ENCODE assay signal across 19 cellular contexts in genomic region chr11:12457030-12457600, GRCh38.
DNase-seq lines count a peak whose midpoint lies in the region; ATAC-seq and TF ChIP-seq lines count a peak whose summit lies in the region.
"Had no signal": no experiment of that assay in that cellular context is flagged by ENCODE, and none has a peak within 500 bp of the region (broad histone marks: within the 10 kb centered on the region; RNA-seq: fewer than 3 reads in every experiment).

No MANE protein-coding gene starts in this region.

- no peaks in the 10 kb centered on the region for H3K9me3 Mint-ChIP-seq in activated T-cell treated with anti-CD3 and anti-CD28 coated beads, Interleukin-2, amount 50 U/mL, for 4 hours

- peaks cover 5% of the 10 kb centered on the region for H3K27me3 Mint-ChIP-seq in activated T-cell treated with anti-CD3 and anti-CD28 coated beads, Interleukin-2, amount 50 U/mL, for 4 hours (ENCODE audit: low read depth)

- no peak for TF ChIP-seq CTCF in fibroblast of the aortic adventitia (IDR thresholded peaks at IDR 0.05; ENCODE audit: insufficient read depth, low read length)

- H3K4me3 Mint-ChIP-seq in activated T-cell treated with anti-CD3 and anti-CD28 coated beads, Interleukin-2, amount 50 U/mL, for 4 hours = no peak overlapping the region
- H3K4me3 Mint-ChIP-seq: activated CD8-positive, alpha-beta memory T cell treated with anti-CD3 and anti-CD28 coated beads, Interleukin-2, amount 10 ng/mL, durations not matched to agents 7 days and 5 days had no signal

- H3K4me3 ChIP-seq in fibroblast of the aortic adventitia (ENCODE audit: low read depth, low read length) = no peak overlapping the region
- no peak overlapping the region for H3K4me3 ChIP-seq in rectal smooth muscle tissue (ENCODE audit: low read length)
- H3K4me3 ChIP-seq: heart left ventricle, Peyer's patch, prostate gland, thyroid gland had no signal

- no peaks in the 10 kb centered on the region for H3K4me1 Mint-ChIP-seq in activated T-cell treated with anti-CD3 and anti-CD28 coated beads, Interleukin-2, amount 50 U/mL, for 4 hours (ENCODE audit: low read depth)
- H3K4me1 Mint-ChIP-seq: activated CD8-positive, alpha-beta memory T cell treated with anti-CD3 and anti-CD28 coated beads, Interleukin-2, amount 10 ng/mL, durations not matched to agents 7 days and 5 days had no signal

- no peaks in the 10 kb centered on the region for H3K36me3 Mint-ChIP-seq in activated T-cell treated with anti-CD3 and anti-CD28 coated beads, Interleukin-2, amount 50 U/mL, for 4 hours (ENCODE audit: insufficient read depth)
- H3K36me3 Mint-ChIP-seq: activated CD8-positive, alpha-beta memory T cell treated with anti-CD3 and anti-CD28 coated beads, Interleukin-2, amount 10 ng/mL, durations not matched to agents 7 days and 5 days had no signal

- DNase-seq in AG20443 (ENCODE audit: low spot score) (peak; percentile 26), fibroblast of the aortic adventitia (ENCODE audit: low read depth) (peak; percentile 49), GF-D8 (lab: John Stamatoyannopoulos, UW) (no peak)
- no peak for DNase-seq in activated T-cell treated with anti-CD3 and anti-CD28 coated beads, Interleukin-2, amount 50 U/mL, for 4 hours
- DNase-seq in stimulated activated CD4-positive, alpha-beta T cell treated with anti-CD3 and anti-CD28 coated beads, Interleukin-4, amount 100 ng/mL, for 1 hour = no peak
- DNase-seq: activated CD4-positive, CD25-positive, alpha-beta regulatory T cell; activated CD8-positive, alpha-beta memory T cell treated with anti-CD3 and anti-CD28 coated beads, Interleukin-2, amount 10 ng/mL, durations not matched to agents 7 days and 5 days; AML-193; heart left ventricle; left cardiac atrium; NCI-H1930; NCI-H748 treated with DMSO at 0.1 percent for 48 hours; Peyer's patch; T-helper 1 cell; thyroid gland had no signal

- no peaks in the 10 kb centered on the region for H3K27me3 ChIP-seq in rectal smooth muscle tissue (ENCODE audit: control insufficient read depth, insufficient read depth, low read length)
- H3K27me3 ChIP-seq: heart left ventricle, Peyer's patch, thyroid gland had no signal

- no peak overlapping the region for H3K9ac ChIP-seq in rectal smooth muscle tissue (ENCODE audit: low read length)

- H3K4me1 ChIP-seq in rectal smooth muscle tissue (ENCODE audit: control insufficient read depth, insufficient read depth, low read length) = peaks cover 53% of the 10 kb centered on the region
- H3K4me1 ChIP-seq: prostate gland had no signal

- H3K27ac ChIP-seq in angular gyrus (ENCODE audit: low read depth, low read length) = peak overlapping the region; percentile 27
- H3K27ac ChIP-seq in rectal smooth muscle tissue (ENCODE audit: low read depth, low read length) = peak overlapping the region; percentile 90
- H3K27ac ChIP-seq: thyroid gland had no signal

- no peaks in the 10 kb centered on the region for H3K36me3 ChIP-seq in rectal smooth muscle tissue (ENCODE audit: control insufficient read depth, insufficient read depth, low read length)
- H3K36me3 ChIP-seq: heart left ventricle, Peyer's patch, prostate gland, thyroid gland had no signal

- ATAC-seq in activated T-cell treated with anti-CD3 and anti-CD28 coated beads, Interleukin-2, amount 50 U/mL, for 4 hours = no peak
- ATAC-seq in GM19397 (IDR thresholded peaks at IDR 0.05; ENCODE audit: unreplicated experiment) = no peak
- ATAC-seq: activated CD8-positive, alpha-beta memory T cell treated with anti-CD3 and anti-CD28 coated beads, Interleukin-2, amount 10 ng/mL, durations not matched to agents 7 days and 5 days; heart left ventricle had no signal

Comparison
In these comparisons a context has a peak if more than half of its experiments do, and no peak if none do; other contexts are left out.
1. DNase-seq: peak in AG20443 (single experiment) and fibroblast of the aortic adventitia (single experiment); none in GF-D8 (single experiment), activated T-cell treated with anti-CD3 and anti-CD28 coated beads, Interleukin-2, amount 50 U/mL, for 4 hours (single experiment) and stimulated activated CD4-positive, alpha-beta T cell treated with anti-CD3 and anti-CD28 coated beads, Interleukin-4, amount 100 ng/mL, for 1 hour (single experiment).